ENCODE assay signal across 2 cellular contexts in genomic region chr1:167156466-167156865, GRCh38.
TF ChIP-seq lines count a peak whose summit lies in the region.

No MANE protein-coding gene starts in this region.

TF ChIP-seq in WTC11, 78 proteins besides CTCF, POLR2A, EP300 and RAD21 (continues in another document):
- TF ChIP-seq RELA (CRISPR knock-in tag; IDR thresholded peaks at IDR 0.05; ENCODE audit: borderline replicate concordance), result no peak
- TF ChIP-seq, protein P1, sequence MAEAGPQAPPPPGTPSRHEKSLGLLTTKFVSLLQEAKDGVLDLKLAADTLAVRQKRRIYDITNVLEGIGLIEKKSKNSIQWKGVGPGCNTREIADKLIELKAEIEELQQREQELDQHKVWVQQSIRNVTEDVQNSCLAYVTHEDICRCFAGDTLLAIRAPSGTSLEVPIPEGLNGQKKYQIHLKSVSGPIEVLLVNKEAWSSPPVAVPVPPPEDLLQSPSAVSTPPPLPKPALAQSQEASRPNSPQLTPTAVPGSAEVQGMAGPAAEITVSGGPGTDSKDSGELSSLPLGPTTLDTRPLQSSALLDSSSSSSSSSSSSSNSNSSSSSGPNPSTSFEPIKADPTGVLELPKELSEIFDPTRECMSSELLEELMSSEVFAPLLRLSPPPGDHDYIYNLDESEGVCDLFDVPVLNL (CRISPR knock-in tag; IDR thresholded peaks at IDR 0.05; ENCODE audit: borderline replicate concordance, low read depth), result no peak
- TF ChIP-seq ZBTB43 (CRISPR knock-in tag; IDR thresholded peaks at IDR 0.05), result no peak
- TF ChIP-seq IRF2 (CRISPR knock-in tag; IDR thresholded peaks at IDR 0.05; ENCODE audit: borderline replicate concordance, low read depth), result no peak
- no peak for TF ChIP-seq ZNF317 (CRISPR knock-in tag; IDR thresholded peaks at IDR 0.05; ENCODE audit: borderline replicate concordance, low read depth)
- TF ChIP-seq NR1H2 (CRISPR knock-in tag; IDR thresholded peaks at IDR 0.05), result no peak
- TF ChIP-seq CDX4 (CRISPR knock-in tag; IDR thresholded peaks at IDR 0.05; ENCODE audit: borderline replicate concordance), result no peak
- no peak for TF ChIP-seq CBFB (CRISPR knock-in tag; IDR thresholded peaks at IDR 0.05; ENCODE audit: low read depth)
- no peak for TF ChIP-seq ZNF425 (CRISPR knock-in tag; conservative IDR thresholded peaks at IDR 0.05)
- no peak for TF ChIP-seq ETV6 (CRISPR knock-in tag; IDR thresholded peaks at IDR 0.05)
- TF ChIP-seq ZNF532 (CRISPR knock-in tag; IDR thresholded peaks at IDR 0.05; ENCODE audit: borderline replicate concordance), result no peak
- no peak for TF ChIP-seq FOXK1 (CRISPR knock-in tag; IDR thresholded peaks at IDR 0.05)
- no peak for TF ChIP-seq SOX15 (CRISPR knock-in tag; IDR thresholded peaks at IDR 0.05)
- TF ChIP-seq RORB (CRISPR knock-in tag; IDR thresholded peaks at IDR 0.05), result no peak

TF ChIP-seq in H1, 55 proteins besides CTCF, POLR2A, EP300 and RAD21:
- TF ChIP-seq E2F6 (IDR thresholded peaks at IDR 0.05) (no peak), POLR2AphosphoS5 (IDR thresholded peaks at IDR 0.05; ENCODE audit: low read depth, low read length) (no peak)
